Comparison of ENCODE assay signal across 8 cellular contexts in genomic region chr5:115815693-115816225, GRCh38. TPM values are rescaled to one million over a fixed set of nuclear protein-coding genes. Genes with fewer than 3 reads are reported as not detected.
DNase-seq lines count a peak whose midpoint lies in the region; ATAC-seq, FAIRE-seq and TF ChIP-seq lines count a peak whose summit lies in the region.

No MANE protein-coding gene starts in this region.

- 0 to 1% methylated on average over 47 to 48 of the region's 48 CpGs for WGBS in aorta, 2 donors

- ATAC-seq in mucosa of descending colon = peak; percentile 19
- peak; percentile 69 for ATAC-seq in aorta (ENCODE audit: low FRiP score)

- peak overlapping the region; percentile 62 for H3K4me2 ChIP-seq in BLaER1

- peaks cover 12% of the 10 kb centered on the region for H4K20me1 ChIP-seq in BLaER1

- H3K27ac ChIP-seq in BLaER1 = no peak overlapping the region
- H3K27ac ChIP-seq in duodenal mucosa (ENCODE audit: low read depth, low read length) = no peak overlapping the region
- no peak overlapping the region for H3K27ac ChIP-seq in aorta (ENCODE audit: low read depth in 1 of 2, low read length in 2 of 2)

- TF ChIP-seq POLR2A in GM12892 (IDR thresholded peaks at IDR 0.05; ENCODE audit: low read depth, low read length) = no peak

- no peaks in the 10 kb centered on the region for H3K36me3 ChIP-seq in BLaER1
- no peaks in the 10 kb centered on the region for H3K36me3 ChIP-seq in duodenal mucosa (ENCODE audit: control insufficient read depth in 1 of 2, insufficient read depth in 2 of 2, low read length in 2 of 2)
- no peaks in the 10 kb centered on the region for H3K36me3 ChIP-seq in mucosa of descending colon (ENCODE audit: low read depth)
- no peaks in the 10 kb centered on the region for H3K36me3 ChIP-seq in aorta (ENCODE audit: control insufficient read depth in 1 of 2, insufficient read depth in 2 of 2, low read length in 1 of 2)

- intact Hi-C loops in mucosa of descending colon (cut with DNase I, micrococcal nuclease) (no loop called here), aorta (cut with DNase I) (loop anchor here in 1 of 2 donors (5.0 to 10.0 kb wide), 2 partner anchors 91 to 188 kb away; partner anchors contain the start of gene TMED7)

- H3K27me3 ChIP-seq in BLaER1 (peaks cover 58% of the 10 kb centered on the region), duodenal mucosa (ENCODE audit: control insufficient read depth in 1 of 2, insufficient read depth in 2 of 2, low read length in 2 of 2) (peaks cover 28 to 55% of the 10 kb centered on the region in 2 donors), aorta (ENCODE audit: control insufficient read depth in 1 of 2, insufficient read depth in 2 of 2, low read length in 1 of 2) (no peaks in the 10 kb centered on the region)

- H3K9me3 ChIP-seq in BLaER1 (peaks cover 30% of the 10 kb centered on the region), duodenal mucosa (ENCODE audit: control insufficient read depth in 1 of 2, low read length in 2 of 2) (no peaks in the 10 kb centered on the region), mucosa of descending colon (no peaks in the 10 kb centered on the region), aorta (ENCODE audit: control insufficient read depth, low read length) (no peaks in the 10 kb centered on the region)

- TF ChIP-seq CTCF in mucosa of descending colon (IDR thresholded peaks at IDR 0.05) (no peak), GM10266 (IDR thresholded peaks at IDR 0.05; ENCODE audit: control insufficient read depth, insufficient read depth, low read depth, missing control alignments) (no peak)

- DNase-seq in KBM-7 = peak; percentile 63
- DNase-seq in mucosa of descending colon = peak in 1 of 3 donors; percentile 45
- DNase-seq in aorta = peak; percentile 46 to 77
- DNase-seq in HCEC 1CT = no peak
- DNase-seq in GM12892 (ENCODE audit: insufficient read length) = no peak
- no peak for DNase-seq in GM10266 (ENCODE audit: extremely low spot score)

- H3K4me3 ChIP-seq in BLaER1 (peak overlapping the region; percentile 55), duodenal mucosa (ENCODE audit: low read depth in 1 of 2, low read length in 2 of 2) (peak overlapping the region; percentile 48 to 60), mucosa of descending colon (no peak overlapping the region), aorta (ENCODE audit: low read length in 2 of 2) (peak overlapping the region; percentile 16 to 65)

- in situ Hi-C loops in KBM-7 (cut with MboI; ENCODE audit: low pct_unique_long_range_greater_than_20kb, low sequenced_read_pairs) = no loop called here

- peaks cover 18% of the 10 kb centered on the region for H3K4me1 ChIP-seq in BLaER1
- peaks cover 4% of the 10 kb centered on the region in 2 donors for H3K4me1 ChIP-seq in duodenal mucosa (ENCODE audit: control insufficient read depth in 1 of 2, insufficient read depth in 2 of 2, low read length in 2 of 2)
- peaks cover 8% of the 10 kb centered on the region for H3K4me1 ChIP-seq in mucosa of descending colon (ENCODE audit: low read depth)
- H3K4me1 ChIP-seq in aorta (ENCODE audit: control insufficient read depth in 1 of 2, insufficient read depth in 2 of 2, low read length in 2 of 2) = peaks cover 0 to 6% of the 10 kb centered on the region in 2 donors

- H3K9ac ChIP-seq in BLaER1 (no peak overlapping the region), duodenal mucosa (ENCODE audit: low read depth in 1 of 2, low read length in 2 of 2) (no peak overlapping the region)

- FAIRE-seq in GM12892 (lab: Jason Lieb, UNC) = no peak

RNA-seq across cellular contexts. Expression of gene CDO1, which starts 0.7 kb away (rescaled TPM):
- 1 to 10 TPM in 2 of 3 donors, not detected in 1; 2.0 to 3.0 TPM for total RNA-seq in mucosa of descending colon
- total RNA-seq in aorta = 10 to 100 TPM; 11.6 to 27.7 TPM
- polyA plus RNA-seq in aorta = 10 to 100 TPM; 93.9 to 97.9 TPM
- not detected for polyA plus RNA-seq in GM12892 (2012; ENCODE audit: missing spikeins)

RNA-seq across cellular contexts. Expression of gene ATG12, which starts 25.6 kb away (rescaled TPM):
- total RNA-seq in mucosa of descending colon (10 to 100 TPM; 31.9 to 39.2 (median 37.5) TPM), aorta (10 to 100 TPM; 42.5 to 52.5 TPM)
- polyA plus RNA-seq in aorta = 10 to 100 TPM; 45.3 to 62.6 TPM
- 58.9 TPM for polyA plus RNA-seq in GM12892 (2012; ENCODE audit: missing spikeins)

RNA-seq across cellular contexts. Expression of gene AP3S1, which starts 26.0 kb away (rescaled TPM):
- total RNA-seq in mucosa of descending colon (10 to 100 TPM; 75.5 to 94.8 (median 76.2) TPM), aorta (100 to 1,000 TPM; 114 to 118 TPM)
- polyA plus RNA-seq in aorta = 100 to 1,000 TPM in 1 of 2 donors, 10 to 100 TPM in 1; 86.5 to 273 TPM
- polyA plus RNA-seq in GM12892 (2012; ENCODE audit: missing spikeins) = 269 TPM

Comparison
In these comparisons a context has a peak if more than half of its experiments do, and no peak if none do; other contexts are left out.
1. DNase-seq: peak in KBM-7 (single experiment) and aorta (2 of 2); none in HCEC 1CT (single experiment), GM12892 (single experiment) and GM10266 (single experiment).